Comparison of ENCODE assay signal across 6 cellular contexts in the genomic region with DNA sequence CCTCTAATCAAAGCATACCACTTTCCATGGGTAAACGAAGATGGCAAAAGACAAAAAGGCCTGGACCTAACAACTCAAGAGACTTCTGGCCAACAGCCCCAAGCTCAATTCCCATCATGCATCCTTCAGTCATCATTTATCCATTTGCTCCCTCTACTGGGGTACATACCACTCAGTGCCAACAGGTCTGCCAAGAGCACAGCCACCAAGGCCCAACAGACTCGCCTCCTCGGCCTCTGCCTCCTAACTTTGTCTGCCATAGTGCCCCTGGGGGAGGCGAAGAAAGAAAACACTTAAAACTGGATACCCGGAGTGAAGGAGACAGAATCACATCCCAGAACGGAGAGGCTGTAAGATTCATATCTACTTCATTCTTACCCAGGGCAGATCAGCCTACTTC. TPM values are rescaled to one million over a fixed set of nuclear protein-coding genes. Genes with fewer than 3 reads are reported as not detected.
DNase-seq lines count a peak whose midpoint lies in the region; ATAC-seq and TF ChIP-seq lines count a peak whose summit lies in the region.

No MANE protein-coding gene starts in this region.

- in situ Hi-C loops in GM23248 (cut with MboI), result no loop called here
- in situ Hi-C loops in SK-MEL-5 (cut with HindIII; ENCODE audit: low pct_unique_long_range_greater_than_20kb, low sequenced_read_pairs), result no loop called here

- H2AFZ ChIP-seq in GM23248, result peak overlapping the region; percentile 72

- DNase-seq in GM23248 (peak; percentile 62), SK-MEL-5 (ENCODE audit: low read depth, low spot score) (peak; percentile 61), thoracic aorta (ENCODE audit: low spot score) (no peak), NCI-H1436 treated with DMSO at 0.1 percent for 48 hours (lab: John Stamatoyannopoulos, UW) (no peak)
- DNase-seq in NK-92 treated with Interleukin-12 subunit alpha and Interleukin-12 subunit beta, amount 100 ng/mL, for 24 hours (lab: John Stamatoyannopoulos, UW), result no peak

- TF ChIP-seq EP300 in gastroesophageal sphincter (IDR thresholded peaks at IDR 0.05), result no peak

- TF ChIP-seq CTCF in gastroesophageal sphincter (IDR thresholded peaks at IDR 0.05) (no peak), thoracic aorta (IDR thresholded peaks at IDR 0.05) (no peak)

- WGBS in GM23248 (ENCODE audit: low coverage in 1 of 2, low lambda C conversion rate in 2 of 2, missing lambda C conversion rate in 2 of 2), 2 experiments, result 24 to 30% methylated on average over 6 of the region's 6 CpGs
- 40 to 52% methylated on average over 4 to 6 of the region's 6 CpGs for whole genome bisulfite sequencing in gastroesophageal sphincter (ENCODE audit: low coverage in 1 of 2), 2 donors

- H4K20me1 ChIP-seq in GM23248 (ENCODE audit: insufficient read depth), result no peaks in the 10 kb centered on the region

- H3K79me2 ChIP-seq in GM23248 (ENCODE audit: insufficient read depth), result peaks cover 49% of the 10 kb centered on the region

- TF ChIP-seq POLR2A in gastroesophageal sphincter (IDR thresholded peaks at IDR 0.05), result no peak

- H3K36me3 ChIP-seq in GM23248 (ENCODE audit: low read depth), result peaks cover 19% of the 10 kb centered on the region; the same call in 1 of the 2 replicates
- H3K36me3 ChIP-seq in gastroesophageal sphincter, result peaks cover 0 to 46% of the 10 kb centered on the region in 2 donors
- peaks cover 25% of the 10 kb centered on the region for H3K36me3 ChIP-seq in thoracic aorta

- H3K27ac ChIP-seq in GM23248 (peak overlapping the region; percentile 82), gastroesophageal sphincter (peak overlapping the region in 3 of 4 donors; percentile 85 to 98 (median 87)), thoracic aorta (peak overlapping the region in 1 of 2 donors; percentile 3)

- H3K9ac ChIP-seq in GM23248, result peak overlapping the region; percentile 93

- no peaks in the 10 kb centered on the region for H3K9me3 ChIP-seq in GM23248 (ENCODE audit: low read depth)
- H3K9me3 ChIP-seq in gastroesophageal sphincter, result no peaks in the 10 kb centered on the region
- H3K9me3 ChIP-seq in thoracic aorta, result no peaks in the 10 kb centered on the region

- H3K4me1 ChIP-seq in GM23248 (ENCODE audit: insufficient read depth) (peaks cover 13% of the 10 kb centered on the region; the same call in 1 of the 2 replicates), gastroesophageal sphincter (peaks cover 0 to 29% (median 11%) of the 10 kb centered on the region in 3 donors), thoracic aorta (ENCODE audit: control insufficient read depth in 1 of 2, low read depth in 2 of 2) (peaks cover 16 to 23% of the 10 kb centered on the region in 2 donors)

- H3K27me3 ChIP-seq in GM23248 (replicated peaks; ENCODE audit: insufficient read depth) (no peaks in the 10 kb centered on the region), gastroesophageal sphincter (no peaks in the 10 kb centered on the region), thoracic aorta (replicated peaks; ENCODE audit: insufficient read depth) (no peaks in the 10 kb centered on the region)

- H3F3A ChIP-seq in GM23248 (ENCODE audit: insufficient read depth), result peaks cover 10% of the 10 kb centered on the region; the same call in 1 of the 2 replicates

- no peak for ATAC-seq in gastroesophageal sphincter
- ATAC-seq in thoracic aorta (ENCODE audit: insufficient number of reproducible peaks, low FRiP score, low read depth), result no peak

- no peaks in the 10 kb centered on the region for H3K9me2 ChIP-seq in GM23248 (ENCODE audit: insufficient read depth)

- peak overlapping the region; percentile 88 for H3K4me3 ChIP-seq in GM23248
- peak overlapping the region; percentile 47 to 95 for H3K4me3 ChIP-seq in gastroesophageal sphincter
- peak overlapping the region; percentile 81 for H3K4me3 ChIP-seq in thoracic aorta

- peak overlapping the region; percentile 78 for H3K4me2 ChIP-seq in GM23248 (ENCODE audit: unreplicated experiment)

RNA-seq across cellular contexts. Expression of a gene that starts 1.1 kb away (rescaled TPM):
- total RNA-seq in GM23248 (2014; rRNA removed; shearing (Covaris generic)), result 85.4 and 97.0 TPM in 2 replicates
- polyA plus RNA-seq in GM23248 (2016; fragmentation: Nextera tagmentation; extraction: Ambion mirVana), result 56.3 and 58.5 TPM in 2 replicates
- 189 and 191 TPM in 2 replicates for total RNA-seq in SK-MEL-5 (2014; rRNA removed; shearing (Covaris generic))
- 201 and 246 TPM in 2 replicates for polyA plus RNA-seq in SK-MEL-5 (2015; cell fraction: cytosol; rRNA removed)
- polyA plus RNA-seq in SK-MEL-5 (2015; cell fraction: nucleus; rRNA removed), result 63.1 and 69.0 TPM in 2 replicates
- total RNA-seq in gastroesophageal sphincter, result 10 to 100 TPM; 37.8 to 63.0 (median 57.9) TPM
- total RNA-seq in thoracic aorta, result 100 to 1,000 TPM in 1 of 2 donors, 10 to 100 TPM in 1; 94.1 to 140 TPM

RNA-seq across cellular contexts. Expression of a gene that starts 11.7 kb away (rescaled TPM):
- total RNA-seq in GM23248 (2014; rRNA removed; shearing (Covaris generic)), result 21.0 and 27.9 TPM in 2 replicates
- polyA plus RNA-seq in GM23248 (2016; fragmentation: Nextera tagmentation; extraction: Ambion mirVana), result 22.3 and 24.1 TPM in 2 replicates
- 43.7 and 49.9 TPM in 2 replicates for total RNA-seq in SK-MEL-5 (2014; rRNA removed; shearing (Covaris generic))
- polyA plus RNA-seq in SK-MEL-5 (2015; cell fraction: cytosol; rRNA removed), result 18.0 and 19.9 TPM in 2 replicates
- 50.6 and 59.6 TPM in 2 replicates for polyA plus RNA-seq in SK-MEL-5 (2015; cell fraction: nucleus; rRNA removed)
- 10 to 100 TPM; 23.9 to 45.6 (median 35.8) TPM for total RNA-seq in gastroesophageal sphincter
- total RNA-seq in thoracic aorta, result 10 to 100 TPM; 32.0 to 35.3 TPM

RNA-seq across cellular contexts. Expression of a gene that starts 25.2 kb away (rescaled TPM):
- 11.1 and 13.7 TPM in 2 replicates for total RNA-seq in GM23248 (2014; rRNA removed; shearing (Covaris generic))
- 7.8 and 7.9 TPM in 2 replicates for polyA plus RNA-seq in GM23248 (2016; fragmentation: Nextera tagmentation; extraction: Ambion mirVana)
- 14.2 and 19.1 TPM in 2 replicates for total RNA-seq in SK-MEL-5 (2014; rRNA removed; shearing (Covaris generic))
- polyA plus RNA-seq in SK-MEL-5 (2015; cell fraction: cytosol; rRNA removed), result 37.8 and 48.1 TPM in 2 replicates
- 75.9 and 79.1 TPM in 2 replicates for polyA plus RNA-seq in SK-MEL-5 (2015; cell fraction: nucleus; rRNA removed)
- total RNA-seq in gastroesophageal sphincter, result 10 to 100 TPM; 10.1 to 11.6 (median 11.1) TPM
- 10 to 100 TPM; 12.5 to 15.0 TPM for total RNA-seq in thoracic aorta

RNA-seq across cellular contexts. Expression of a gene that starts 28.8 kb away (rescaled TPM):
- total RNA-seq in GM23248 (2014; rRNA removed; shearing (Covaris generic)), result 5.1 and 8.5 TPM in 2 replicates
- polyA plus RNA-seq in GM23248 (2016; fragmentation: Nextera tagmentation; extraction: Ambion mirVana), result 46.1 and 53.3 TPM in 2 replicates
- total RNA-seq in SK-MEL-5 (2014; rRNA removed; shearing (Covaris generic)), result 4.5 and 6.7 TPM in 2 replicates
- polyA plus RNA-seq in SK-MEL-5 (2015; cell fraction: cytosol; rRNA removed), result 66.3 and 71.3 TPM in 2 replicates
- 115 and 118 TPM in 2 replicates for polyA plus RNA-seq in SK-MEL-5 (2015; cell fraction: nucleus; rRNA removed)
- total RNA-seq in gastroesophageal sphincter (10 to 100 TPM in 2 of 4 donors, 1 to 10 TPM in 2; 1.2 to 27.1 (median 9.8) TPM), thoracic aorta (10 to 100 TPM in 1 of 2 donors, 1 to 10 TPM in 1; 5.7 to 27.2 TPM)

RNA-seq across cellular contexts. Expression of a gene that starts 37.3 kb away (rescaled TPM):
- 70.4 and 90.6 TPM in 2 replicates for total RNA-seq in GM23248 (2014; rRNA removed; shearing (Covaris generic))
- polyA plus RNA-seq in GM23248 (2016; fragmentation: Nextera tagmentation; extraction: Ambion mirVana), result 207 and 210 TPM in 2 replicates
- 65.5 and 83.5 TPM in 2 replicates for total RNA-seq in SK-MEL-5 (2014; rRNA removed; shearing (Covaris generic))
- 58.5 and 72.5 TPM in 2 replicates for polyA plus RNA-seq in SK-MEL-5 (2015; cell fraction: cytosol; rRNA removed)
- 22.5 and 25.5 TPM in 2 replicates for polyA plus RNA-seq in SK-MEL-5 (2015; cell fraction: nucleus; rRNA removed)
- total RNA-seq in gastroesophageal sphincter (10 to 100 TPM; 44.4 to 69.0 (median 52.1) TPM), thoracic aorta (10 to 100 TPM; 58.2 to 63.0 TPM)

Comparison
In these comparisons a context has a peak if more than half of its experiments do, and no peak if none do; other contexts are left out.
1. DNase-seq: peak in GM23248 (single experiment) and SK-MEL-5 (single experiment); none in thoracic aorta (single experiment), NK-92 treated with Interleukin-12 subunit alpha and Interleukin-12 subunit beta, amount 100 ng/mL, for 24 hours (single experiment) and NCI-H1436 treated with DMSO at 0.1 percent for 48 hours (single experiment).
2. Peak in every context shown above with its lines, with median percentiles within 50 percentile points of each other: H3K4me3 ChIP-seq.